Comparison of ENCODE assay signal across 2 cellular contexts in the genomic region with DNA sequence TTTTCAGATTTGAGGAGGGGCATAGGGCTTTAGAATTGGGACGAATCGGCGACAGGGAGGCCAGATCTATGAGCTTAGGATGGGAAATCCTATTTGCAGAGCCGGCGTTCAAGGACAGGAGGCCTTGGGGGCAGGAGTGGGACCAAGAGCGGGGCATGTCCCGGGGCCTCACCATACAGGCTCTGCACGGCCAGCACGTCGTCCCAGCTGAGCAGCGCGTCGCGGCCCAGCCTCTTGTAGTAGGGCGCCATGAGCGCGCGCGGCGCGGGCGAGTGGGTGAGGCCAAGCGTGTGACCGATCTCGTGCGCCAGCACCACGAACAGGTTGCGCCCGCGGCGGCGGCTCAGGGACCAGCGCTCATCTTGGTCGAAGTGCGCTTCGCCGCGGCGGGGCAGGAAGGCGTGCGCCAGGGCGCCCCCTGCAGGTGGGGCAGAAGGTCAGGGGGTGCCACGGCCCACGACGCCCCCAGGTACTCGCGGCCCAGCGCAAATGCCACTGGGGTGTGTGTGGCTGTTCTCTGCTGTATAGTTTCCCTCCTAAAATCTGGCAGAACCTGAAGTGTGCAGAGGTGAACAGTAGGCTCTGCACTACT.
TF ChIP-seq lines count a peak whose summit lies in the region.

No MANE protein-coding gene starts in this region.

TF ChIP-seq in SK-N-SH, 30 proteins besides CTCF, POLR2A, EP300 and RAD21:
- no peak for TF ChIP-seq IRF3 (IDR thresholded peaks at IDR 0.05; ENCODE audit: low read depth, low read length)
- no peak for TF ChIP-seq FOSL2 (IDR thresholded peaks at IDR 0.05; ENCODE audit: borderline replicate concordance, low read depth)
- no peak for TF ChIP-seq SMC3 (IDR thresholded peaks at IDR 0.05; ENCODE audit: low read depth, low read length)
- no peak for TF ChIP-seq FOXM1 (IDR thresholded peaks at IDR 0.05; ENCODE audit: low read depth)

TF ChIP-seq in SK-N-SH treated with all-trans-retinoic acid at 6 μM for 48 hours, 23 proteins besides CTCF, POLR2A, EP300 and RAD21:
- no peak for TF ChIP-seq ZFP3 (CRISPR knock-in tag; IDR thresholded peaks at IDR 0.05)
- TF ChIP-seq, protein P1, sequence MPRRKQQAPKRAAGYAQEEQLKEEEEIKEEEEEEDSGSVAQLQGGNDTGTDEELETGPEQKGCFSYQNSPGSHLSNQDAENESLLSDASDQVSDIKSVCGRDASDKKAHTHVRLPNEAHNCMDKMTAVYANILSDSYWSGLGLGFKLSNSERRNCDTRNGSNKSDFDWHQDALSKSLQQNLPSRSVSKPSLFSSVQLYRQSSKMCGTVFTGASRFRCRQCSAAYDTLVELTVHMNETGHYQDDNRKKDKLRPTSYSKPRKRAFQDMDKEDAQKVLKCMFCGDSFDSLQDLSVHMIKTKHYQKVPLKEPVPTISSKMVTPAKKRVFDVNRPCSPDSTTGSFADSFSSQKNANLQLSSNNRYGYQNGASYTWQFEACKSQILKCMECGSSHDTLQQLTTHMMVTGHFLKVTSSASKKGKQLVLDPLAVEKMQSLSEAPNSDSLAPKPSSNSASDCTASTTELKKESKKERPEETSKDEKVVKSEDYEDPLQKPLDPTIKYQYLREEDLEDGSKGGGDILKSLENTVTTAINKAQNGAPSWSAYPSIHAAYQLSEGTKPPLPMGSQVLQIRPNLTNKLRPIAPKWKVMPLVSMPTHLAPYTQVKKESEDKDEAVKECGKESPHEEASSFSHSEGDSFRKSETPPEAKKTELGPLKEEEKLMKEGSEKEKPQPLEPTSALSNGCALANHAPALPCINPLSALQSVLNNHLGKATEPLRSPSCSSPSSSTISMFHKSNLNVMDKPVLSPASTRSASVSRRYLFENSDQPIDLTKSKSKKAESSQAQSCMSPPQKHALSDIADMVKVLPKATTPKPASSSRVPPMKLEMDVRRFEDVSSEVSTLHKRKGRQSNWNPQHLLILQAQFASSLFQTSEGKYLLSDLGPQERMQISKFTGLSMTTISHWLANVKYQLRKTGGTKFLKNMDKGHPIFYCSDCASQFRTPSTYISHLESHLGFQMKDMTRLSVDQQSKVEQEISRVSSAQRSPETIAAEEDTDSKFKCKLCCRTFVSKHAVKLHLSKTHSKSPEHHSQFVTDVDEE (CRISPR knock-in tag; IDR thresholded peaks at IDR 0.05), result no peak
- TF ChIP-seq ZNF70 (CRISPR knock-in tag; IDR thresholded peaks at IDR 0.05), result no peak
- TF ChIP-seq ZNF8 (CRISPR knock-in tag; IDR thresholded peaks at IDR 0.05), result no peak
- TF ChIP-seq OSR1 (CRISPR knock-in tag; IDR thresholded peaks at IDR 0.05), result no peak
- no peak for TF ChIP-seq GLIS3 (CRISPR knock-in tag; IDR thresholded peaks at IDR 0.05)
- no peak for TF ChIP-seq TOX (CRISPR knock-in tag; IDR thresholded peaks at IDR 0.05; ENCODE audit: borderline replicate concordance)
- no peak for TF ChIP-seq PPARA (CRISPR knock-in tag; IDR thresholded peaks at IDR 0.05; ENCODE audit: borderline replicate concordance)
- no peak for TF ChIP-seq CSDC2 (CRISPR knock-in tag; IDR thresholded peaks at IDR 0.05)
- TF ChIP-seq, protein P2, sequence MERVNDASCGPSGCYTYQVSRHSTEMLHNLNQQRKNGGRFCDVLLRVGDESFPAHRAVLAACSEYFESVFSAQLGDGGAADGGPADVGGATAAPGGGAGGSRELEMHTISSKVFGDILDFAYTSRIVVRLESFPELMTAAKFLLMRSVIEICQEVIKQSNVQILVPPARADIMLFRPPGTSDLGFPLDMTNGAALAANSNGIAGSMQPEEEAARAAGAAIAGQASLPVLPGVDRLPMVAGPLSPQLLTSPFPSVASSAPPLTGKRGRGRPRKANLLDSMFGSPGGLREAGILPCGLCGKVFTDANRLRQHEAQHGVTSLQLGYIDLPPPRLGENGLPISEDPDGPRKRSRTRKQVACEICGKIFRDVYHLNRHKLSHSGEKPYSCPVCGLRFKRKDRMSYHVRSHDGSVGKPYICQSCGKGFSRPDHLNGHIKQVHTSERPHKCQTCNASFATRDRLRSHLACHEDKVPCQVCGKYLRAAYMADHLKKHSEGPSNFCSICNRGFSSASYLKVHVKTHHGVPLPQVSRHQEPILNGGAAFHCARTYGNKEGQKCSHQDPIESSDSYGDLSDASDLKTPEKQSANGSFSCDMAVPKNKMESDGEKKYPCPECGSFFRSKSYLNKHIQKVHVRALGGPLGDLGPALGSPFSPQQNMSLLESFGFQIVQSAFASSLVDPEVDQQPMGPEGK (CRISPR knock-in tag; IDR thresholded peaks at IDR 0.05; ENCODE audit: borderline replicate concordance), result no peak
- no peak for TF ChIP-seq TCF4 (CRISPR knock-in tag; IDR thresholded peaks at IDR 0.05; ENCODE audit: borderline replicate concordance)
- no peak for TF ChIP-seq ARNTL (CRISPR knock-in tag; IDR thresholded peaks at IDR 0.05; ENCODE audit: borderline replicate concordance, low read depth)
- no peak for TF ChIP-seq ZNF565 (CRISPR knock-in tag; conservative IDR thresholded peaks at IDR 0.05; ENCODE audit: low read depth)
- no peak for TF ChIP-seq ISL1 (CRISPR knock-in tag; IDR thresholded peaks at IDR 0.05)
- no peak for TF ChIP-seq ZC3H10 (CRISPR knock-in tag; IDR thresholded peaks at IDR 0.05)
- TF ChIP-seq RARB (CRISPR knock-in tag; IDR thresholded peaks at IDR 0.05), result no peak
- TF ChIP-seq BACH2 (CRISPR knock-in tag; IDR thresholded peaks at IDR 0.05; ENCODE audit: borderline replicate concordance), result no peak
- TF ChIP-seq SNAI2 (CRISPR knock-in tag; IDR thresholded peaks at IDR 0.05), result no peak
